ENCODE assay signal across 29 cellular contexts in genomic region chr1:197546989-197547388, GRCh38.
"Had no signal": no experiment of that assay in that cellular context is flagged by ENCODE, and none has a peak within 500 bp of the region (broad histone marks: within the 10 kb centered on the region; RNA-seq: fewer than 3 reads in every experiment).

No MANE protein-coding gene starts in this region.

- FAIRE-seq: urothelium cell line had no signal

- H3K27me3 Mint-ChIP-seq: stimulated activated memory B cell treated with anti-CD40 and anti-IgM and Interleukin-4, amounts not matched to agents 10 μg/mL and 1 μg/mL and 100 μg/mL, for 72 hours; stimulated activated naive B cell treated with anti-CD40 and anti-IgM and Interleukin-4, amounts not matched to agents 10 μg/mL and 1 μg/mL and 100 μg/mL, for 72 hours; stimulated activated naive CD8-positive, alpha-beta T cell treated with anti-CD3 and anti-CD28 coated beads, Interleukin-15, amount 100 ng/mL, for 72 hours; stimulated activated naive CD8-positive, alpha-beta T cell treated with anti-CD3 and anti-CD28 coated beads, Interleukin-15, Interleukin-2, amounts not matched to agents 100 ng/mL and 50 ng/mL, for 24 hours; type B pancreatic cell had no signal

- H3K36me3 ChIP-seq: thoracic aorta, thyroid gland, upper lobe of right lung, uterus, vagina had no signal

- H3K36me3 Mint-ChIP-seq: type B pancreatic cell had no signal

- H3K27me3 ChIP-seq: stomach, suprapubic skin, testis, thyroid gland, tibial artery, tibial nerve, transverse colon, upper lobe of left lung, upper lobe of right lung, uterus, vagina had no signal

- ATAC-seq: stimulated activated effector memory CD8-positive, alpha-beta T cell treated with anti-CD3 and anti-CD28 coated beads, Interleukin-12 subunit alpha, Interleukin-12 subunit beta, amount 100 ng/mL, for 72 hours; stimulated activated memory B cell treated with anti-CD40 and anti-IgM and Interleukin-4, amounts not matched to agents 10 μg/mL and 1 μg/mL and 100 μg/mL, for 72 hours; stimulated activated naive B cell treated with anti-CD40 and anti-IgM and Interleukin-4, amounts not matched to agents 10 μg/mL and 1 μg/mL and 100 μg/mL, for 72 hours; stimulated activated naive CD8-positive, alpha-beta T cell treated with anti-CD3 and anti-CD28 coated beads, Interleukin-15, amount 100 ng/mL, for 72 hours; stimulated activated naive CD8-positive, alpha-beta T cell treated with anti-CD3 and anti-CD28 coated beads, Interleukin-15, Interleukin-2, amounts not matched to agents 100 U/mL and 50 U/mL, for 24 hours; upper lobe of right lung had no signal

- H3K4me3 ChIP-seq: stomach, suprapubic skin, testis, thoracic aorta, thyroid gland, tibial artery, tibial nerve, transverse colon, upper lobe of left lung, upper lobe of right lung, uterus, vagina had no signal

- H3K9me3 Mint-ChIP-seq: stimulated activated effector memory CD8-positive, alpha-beta T cell treated with anti-CD3 and anti-CD28 coated beads, Interleukin-12 subunit alpha, Interleukin-12 subunit beta, amount 100 ng/mL, for 72 hours; stimulated activated naive B cell treated with anti-CD40 and anti-IgM and Interleukin-4, amounts not matched to agents 10 μg/mL and 1 μg/mL and 100 μg/mL, for 72 hours; stimulated activated naive CD8-positive, alpha-beta T cell treated with anti-CD3 and anti-CD28 coated beads, Interleukin-15, amount 100 ng/mL, for 72 hours; stimulated activated naive CD8-positive, alpha-beta T cell treated with anti-CD3 and anti-CD28 coated beads, Interleukin-15, Interleukin-2, amounts not matched to agents 100 ng/mL and 50 ng/mL, for 24 hours had no signal

- H3K4me1 ChIP-seq: stomach, suprapubic skin, testis, thyroid gland, tibial artery, tibial nerve, transverse colon, upper lobe of left lung, upper lobe of right lung, uterus, vagina had no signal

- H3K27ac ChIP-seq: stomach, suprapubic skin, testis, thoracic aorta, thyroid gland, tibial artery, tibial nerve, transverse colon, upper lobe of left lung, upper lobe of right lung, uterus, vagina had no signal

- DNase-seq: stimulated activated CD4-positive, alpha-beta T cell treated with anti-CD3 and anti-CD28 coated beads, Interleukin-2, amount 100 ng/mL, for 48 hours; stimulated activated CD4-positive, alpha-beta T cell treated with anti-CD3 and anti-CD28 coated beads, Interleukin-4, amount 100 ng/mL, for 1 hour; stimulated activated CD4-positive, alpha-beta T cell treated with anti-CD3 and anti-CD28 coated beads, Interleukin-4, amount 100 ng/mL, for 24 hours; stimulated activated CD4-positive, alpha-beta T cell treated with anti-CD3 and anti-CD28 coated beads, Interleukin-4, amount 100 ng/mL, for 4 hours; stimulated activated CD8-positive, alpha-beta memory T cell treated with anti-CD3 and anti-CD28 coated beads, Interleukin-4, amount 100 ng/mL, for 48 hours; stimulated activated naive B cell treated with anti-CD40 and anti-IgM and Interleukin-4, amounts not matched to agents 10 μg/mL and 1 μg/mL and 100 μg/mL, for 72 hours; stimulated activated naive CD4-positive, alpha-beta T cell; stimulated activated naive CD4-positive, alpha-beta T cell treated with Interleukin-2 at 50 U/mL for 16 hours; stimulated activated naive CD8-positive, alpha-beta T cell treated with anti-CD3 and anti-CD28 coated beads, Interleukin-15, amount 100 ng/mL, for 72 hours; stimulated activated naive CD8-positive, alpha-beta T cell treated with anti-CD3 and anti-CD28 coated beads, Interleukin-15, Interleukin-2, amounts not matched to agents 100 U/mL and 50 U/mL, for 24 hours; stomach; substantia nigra; testis; thyroid gland; tibial artery; transverse colon; trophoblast cell; upper lobe of left lung; upper lobe of right lung; uterus had no signal

- H3K4me1 Mint-ChIP-seq: stimulated activated effector memory CD8-positive, alpha-beta T cell treated with anti-CD3 and anti-CD28 coated beads, Interleukin-12 subunit alpha, Interleukin-12 subunit beta, amount 100 ng/mL, for 72 hours; stimulated activated memory B cell treated with anti-CD40 and anti-IgM and Interleukin-4, amounts not matched to agents 10 μg/mL and 1 μg/mL and 100 μg/mL, for 72 hours; stimulated activated naive B cell treated with anti-CD40 and anti-IgM and Interleukin-4, amounts not matched to agents 10 μg/mL and 1 μg/mL and 100 μg/mL, for 72 hours; stimulated activated naive CD8-positive, alpha-beta T cell treated with anti-CD3 and anti-CD28 coated beads, Interleukin-15, amount 100 ng/mL, for 72 hours had no signal

- H3K27ac Mint-ChIP-seq: stimulated activated effector memory CD8-positive, alpha-beta T cell treated with anti-CD3 and anti-CD28 coated beads, Interleukin-12 subunit alpha, Interleukin-12 subunit beta, amount 100 ng/mL, for 72 hours; stimulated activated memory B cell treated with anti-CD40 and anti-IgM and Interleukin-4, amounts not matched to agents 10 μg/mL and 1 μg/mL and 100 μg/mL, for 72 hours; stimulated activated naive B cell treated with anti-CD40 and anti-IgM and Interleukin-4, amounts not matched to agents 10 μg/mL and 1 μg/mL and 100 μg/mL, for 72 hours; stimulated activated naive CD8-positive, alpha-beta T cell treated with anti-CD3 and anti-CD28 coated beads, Interleukin-15, amount 100 ng/mL, for 72 hours; stimulated activated naive CD8-positive, alpha-beta T cell treated with anti-CD3 and anti-CD28 coated beads, Interleukin-15, Interleukin-2, amounts not matched to agents 100 ng/mL and 50 ng/mL, for 24 hours; type B pancreatic cell had no signal

- H3K4me3 Mint-ChIP-seq: stimulated activated effector memory CD8-positive, alpha-beta T cell treated with anti-CD3 and anti-CD28 coated beads, Interleukin-12 subunit alpha, Interleukin-12 subunit beta, amount 100 ng/mL, for 72 hours; stimulated activated memory B cell treated with anti-CD40 and anti-IgM and Interleukin-4, amounts not matched to agents 10 μg/mL and 1 μg/mL and 100 μg/mL, for 72 hours; stimulated activated naive B cell treated with anti-CD40 and anti-IgM and Interleukin-4, amounts not matched to agents 10 μg/mL and 1 μg/mL and 100 μg/mL, for 72 hours; stimulated activated naive CD8-positive, alpha-beta T cell treated with anti-CD3 and anti-CD28 coated beads, Interleukin-15, amount 100 ng/mL, for 72 hours; stimulated activated naive CD8-positive, alpha-beta T cell treated with anti-CD3 and anti-CD28 coated beads, Interleukin-15, Interleukin-2, amounts not matched to agents 100 ng/mL and 50 ng/mL, for 24 hours; type B pancreatic cell had no signal

- H3K9me3 ChIP-seq: stomach, suprapubic skin, testis, thoracic aorta, thyroid gland, tibial artery, tibial nerve, transverse colon, upper lobe of left lung, upper lobe of right lung, uterus, vagina had no signal
